ENCODE assay signal across 8 cellular contexts in genomic region chr1:202135221-202135721, GRCh38. TPM values are rescaled to one million over a fixed set of nuclear protein-coding genes. Genes with fewer than 3 reads are reported as not detected.
DNase-seq lines count a peak whose midpoint lies in the region; ATAC-seq, FAIRE-seq and TF ChIP-seq lines count a peak whose summit lies in the region.

No MANE protein-coding gene starts in this region.

- H4K20me1 ChIP-seq in HCT116 (ENCODE audit: insufficient read depth) (no peaks in the 10 kb centered on the region), keratinocyte (ENCODE audit: control insufficient read depth, extremely low read depth, insufficient read depth, low read length) (peaks cover 18% of the 10 kb centered on the region)

- H3K4me1 ChIP-seq in HCT116 (ENCODE audit: control insufficient read depth in 1 of 2, insufficient read depth in 2 of 2, low read length in 2 of 2) = no peaks in the 10 kb centered on the region
- peaks cover 16% of the 10 kb centered on the region for H3K4me1 ChIP-seq in keratinocyte (ENCODE audit: control insufficient read depth, extremely low read depth, insufficient read depth, low read length)

- FAIRE-seq in keratinocyte (lab: Jason Lieb, UNC) = peak; percentile 89

- H3K4me3 ChIP-seq in HCT116 (replicated peaks in 1 of 2; ENCODE audit: low read depth in 1 of 2, low read length in 2 of 2) (no peak overlapping the region), cardiac fibroblast (replicated peaks in 1 of 2; ENCODE audit: low read depth in 2 of 2, low read length in 2 of 2) (no peak overlapping the region), keratinocyte (ENCODE audit: control insufficient read depth in 2 of 3, extremely low read depth in 1 of 3, insufficient read depth in 2 of 3, low read depth in 1 of 3, low read length in 3 of 3) (no peak overlapping the region)

- H3K36me3 ChIP-seq in HCT116 (ENCODE audit: control insufficient read depth in 1 of 2, insufficient read depth in 2 of 2, low read length in 2 of 2) (peaks cover 7 to 18% of the 10 kb centered on the region in 2 experiments; a peak in 3 of 4 replicates), keratinocyte (ENCODE audit: control insufficient read depth in 2 of 2, extremely low read depth in 1 of 2, insufficient read depth in 2 of 2, low read length in 2 of 2) (peaks cover 20 to 35% of the 10 kb centered on the region in 2 experiments)

- H2AFZ ChIP-seq in HCT116 (ENCODE audit: low read depth, low read length, poor library complexity, severe bottlenecking) (no peak overlapping the region), keratinocyte (ENCODE audit: control insufficient read depth, low read length) (no peak overlapping the region)

- TF ChIP-seq CTCF in HCT116 (IDR thresholded peaks at IDR 0.05 in 2 of 3, conservative IDR thresholded peaks at IDR 0.05 in 1 of 3; ENCODE audit: borderline replicate concordance in 1 of 3, insufficient read depth in 1 of 3, low read depth in 2 of 3, low read length in 2 of 3) (peak; percentile 68 to 89 (median 87); a peak in 5 of 6 replicates), cardiac fibroblast (IDR thresholded peaks at IDR 0.05; ENCODE audit: low read depth, low read length) (peak; percentile 85), keratinocyte (optimal IDR thresholded peaks at IDR 0.05 in 1 of 3, IDR thresholded peaks at IDR 0.05 in 1 of 3, conservative IDR thresholded peaks at IDR 0.05 in 1 of 3; ENCODE audit: extremely low read depth in 1 of 3, insufficient read depth in 2 of 3, low read length in 3 of 3) (peak; percentile 86 to 92 (median 88))

- H3K27me3 ChIP-seq in HCT116 (ENCODE audit: insufficient read depth, low read length) = no peaks in the 10 kb centered on the region
- no peaks in the 10 kb centered on the region for H3K27me3 ChIP-seq in keratinocyte (ENCODE audit: control insufficient read depth, extremely low read depth, insufficient read depth, low read length)

- TF ChIP-seq POLR2A in HCT116 (IDR thresholded peaks at IDR 0.05; ENCODE audit: borderline replicate concordance, extremely low read depth, insufficient read depth, insufficient read length) = no peak

- intact Hi-C loops in HCT116 (cut with micrococcal nuclease) = loop anchor here (1.0 kb wide), 1 partner anchor 136 kb away; no protein-coding TSS in a partner anchor

- no peaks in the 10 kb centered on the region for H3K9me3 ChIP-seq in HCT116 (ENCODE audit: control insufficient read depth in 1 of 2, insufficient read depth in 1 of 2, low read depth in 1 of 2, low read length in 2 of 2)
- H3K9me3 ChIP-seq in keratinocyte (ENCODE audit: control insufficient read depth, low read depth, low read length) = no peaks in the 10 kb centered on the region

- no peaks in the 10 kb centered on the region for H3K9me2 ChIP-seq in HCT116 (ENCODE audit: insufficient read depth)

- no peaks in the 10 kb centered on the region for H3K9me1 ChIP-seq in keratinocyte (ENCODE audit: control insufficient read depth, extremely low read depth, insufficient read depth, low read length)

- no TSS peak for BruUV-seq in HCT116 (replicated peaks; lab: Mats Ljungman, UMichigan)

- DNase-seq in DMS53 (lab: John Stamatoyannopoulos, UW) = peak; percentile 87
- DNase-seq in HCT116 (ENCODE audit: low read depth, low spot score) = peak; percentile 24
- peak; percentile 72 for DNase-seq in NCI-H2107 (lab: John Stamatoyannopoulos, UW)
- DNase-seq in UCSD-AML1 (lab: John Stamatoyannopoulos, UW; ENCODE audit: unreplicated experiment) = peak; percentile 48
- DNase-seq in cardiac fibroblast (ENCODE audit: low read depth in 2 of 2) = peak; percentile 69 to 71
- no peak for DNase-seq in keratinocyte (ENCODE audit: low read depth, low spot score)
- DNase-seq in stimulated activated CD4-positive, alpha-beta T cell treated with anti-CD3 and anti-CD28 coated beads, Interleukin-2, amount 100 ng/mL, for 24 hours = peak; percentile 53 to 58

- CTCF ChIA-PET in HCT116 (lab: Charles Lee) = interaction anchor here (0.6 to 3.5 kb wide), 11 partner anchors 8 to 909 kb away, joined by 3 to 13 read pairs (median 5); partner anchors contain the start of genes ELF3 and GPR37L1

- POLR2A ChIA-PET in HCT116 (lab: Charles Lee) = interaction anchor here (1.3 to 2.2 kb wide), 2 partner anchors 117 to 125 kb away, joined by 5 to 9 read pairs; partner anchors contain the start of gene ELF3

- no peak overlapping the region for H3K9ac ChIP-seq in HCT116 (ENCODE audit: low read length)
- no peak overlapping the region for H3K9ac ChIP-seq in keratinocyte (ENCODE audit: control insufficient read depth, extremely low read depth, insufficient read depth, low read length)

- ATAC-seq in HCT116 = peak; percentile 92
- no peak for ATAC-seq in GM21528 (IDR thresholded peaks at IDR 0.05; ENCODE audit: low FRiP score, unreplicated experiment)

- H3K27ac ChIP-seq in HCT116 (ENCODE audit: low read depth, low read length) (0 out of 2 replicates have a peak overlapping the region, but pooled peaks have one; percentile 17), keratinocyte (ENCODE audit: control insufficient read depth, insufficient read depth, low read length) (no peak overlapping the region)

- RAD21 ChIA-PET in HCT116 (lab: Charles Lee; ENCODE audit: low non-redundant PET in 1 of 2, low total read pairs in 2 of 2, uncharacterized antibody in 2 of 2, unreplicated experiment in 2 of 2) = interaction anchor here in 1 of 2 experiments (0.6 kb wide), 1 partner anchor 53 kb away, joined by 5 read pairs; no protein-coding TSS in a partner anchor

- no peak overlapping the region for H3K4me2 ChIP-seq in HCT116 (ENCODE audit: low read length)
- no peak overlapping the region for H3K4me2 ChIP-seq in keratinocyte (ENCODE audit: control insufficient read depth, extremely low read depth, insufficient read depth, low read depth, low read length)

- peak; percentile 78 for TF ChIP-seq RAD21 in HCT116 (IDR thresholded peaks at IDR 0.05; ENCODE audit: low read depth)

- H3K79me2 ChIP-seq in HCT116 (ENCODE audit: insufficient read depth, low read length) = peaks cover 17% of the 10 kb centered on the region; the same call in 1 of the 2 replicates
- H3K79me2 ChIP-seq in keratinocyte (ENCODE audit: control insufficient read depth, insufficient read depth, low read length) = peaks cover 28% of the 10 kb centered on the region

- dilution Hi-C loops in keratinocyte (cut with MboI; ENCODE audit: extremely low pct_ligation_motif_present, low sequenced_read_pairs) = no loop called here

TF ChIP-seq in HCT116, 20 proteins besides CTCF, POLR2A, EP300 and RAD21 (continues in another document):
- TF ChIP-seq FOSL1 (IDR thresholded peaks at IDR 0.05; ENCODE audit: low read depth) (no peak), SRF (IDR thresholded peaks at IDR 0.05; ENCODE audit: low read depth) (no peak), YY1 (IDR thresholded peaks at IDR 0.05; ENCODE audit: extremely low read depth, insufficient replicate concordance, low read depth, low read length) (no peak), SIN3A (IDR thresholded peaks at IDR 0.05; ENCODE audit: low read depth) (no peak), EGR1 (IDR thresholded peaks at IDR 0.05; ENCODE audit: low read depth) (no peak), ZFX (IDR thresholded peaks at IDR 0.05) (no peak), ZNF274 (IDR thresholded peaks at IDR 0.05; ENCODE audit: low read depth, low read length) (no peak), CEBPB (IDR thresholded peaks at IDR 0.05; ENCODE audit: low read depth) (no peak)

RNA-seq across cellular contexts. Expression of gene ARL8A, which starts 9.3 kb away (rescaled TPM):
- 45.6 TPM for total RNA-seq in HCT116 (2021; ENCODE audit: unreplicated experiment)
- 35.2 and 36.4 TPM in 2 replicates for polyA plus RNA-seq in HCT116 (2012)
- polyA plus RNA-seq in keratinocyte = 48.4 to 64.0 TPM (median 58.6 TPM) in 3 replicates
- polyA plus RNA-seq in keratinocyte (2011; ENCODE audit: low read depth) = 19.2 TPM
- 44.6 and 49.6 TPM in 2 replicates for polyA plus RNA-seq in keratinocyte (2011; cell fraction: cytosol; rRNA removed)
- 41.2 and 45.1 TPM in 2 replicates for polyA plus RNA-seq in keratinocyte (2011; cell fraction: nucleus; rRNA removed)
- polyA plus RNA-seq in keratinocyte (2012; ENCODE audit: low replicate concordance) = 43.5 and 73.8 TPM in 2 replicates
- 23.9 to 32.6 TPM (median 30.4 TPM) in 3 replicates for polyA minus RNA-seq in keratinocyte
- polyA minus RNA-seq in keratinocyte (2011; cell fraction: cytosol; rRNA and poly(A)+ RNA removed) = 52.6 TPM
- polyA minus RNA-seq in keratinocyte (2011; cell fraction: nucleus; rRNA and poly(A)+ RNA removed) = 13.0 and 14.0 TPM in 2 replicates

RNA-seq across cellular contexts. Expression of gene GPR37L1, which starts 12.6 kb away (rescaled TPM):
- 0.10 TPM for total RNA-seq in HCT116 (2021; ENCODE audit: unreplicated experiment)
- 0.16 and 0.19 TPM in 2 replicates for polyA plus RNA-seq in HCT116 (2012)
- polyA plus RNA-seq in keratinocyte = 0.01 TPM in 2 of 3 replicates, not detected in the other
- not detected for polyA plus RNA-seq in keratinocyte (2011; ENCODE audit: low read depth)
- polyA plus RNA-seq in keratinocyte (2011; cell fraction: cytosol; rRNA removed) = not detected in 2 replicates
- 0.04 TPM in 1 of 2 replicates, not detected in the other for polyA plus RNA-seq in keratinocyte (2011; cell fraction: nucleus; rRNA removed)
- 0.05 and 0.06 TPM in 2 replicates for polyA plus RNA-seq in keratinocyte (2012; ENCODE audit: low replicate concordance)
- not detected in 3 replicates for polyA minus RNA-seq in keratinocyte
- polyA minus RNA-seq in keratinocyte (2011; cell fraction: cytosol; rRNA and poly(A)+ RNA removed) = not detected
- polyA minus RNA-seq in keratinocyte (2011; cell fraction: nucleus; rRNA and poly(A)+ RNA removed) = not detected in 2 replicates

RNA-seq across cellular contexts. Expression of gene PTPN7, which starts 25.1 kb away (rescaled TPM):
- 0.76 TPM for total RNA-seq in HCT116 (2021; ENCODE audit: unreplicated experiment)
- 0.12 and 0.25 TPM in 2 replicates for polyA plus RNA-seq in HCT116 (2012)
- polyA plus RNA-seq in keratinocyte = 0.06 to 0.10 TPM in 2 of 3 replicates, not detected in the other
- not detected for polyA plus RNA-seq in keratinocyte (2011; ENCODE audit: low read depth)
- not detected in 2 replicates for polyA plus RNA-seq in keratinocyte (2011; cell fraction: cytosol; rRNA removed)
- polyA plus RNA-seq in keratinocyte (2011; cell fraction: nucleus; rRNA removed) = not detected in 2 replicates
- not detected in 2 replicates for polyA plus RNA-seq in keratinocyte (2012; ENCODE audit: low replicate concordance)
- polyA minus RNA-seq in keratinocyte = not detected in 3 replicates
- polyA minus RNA-seq in keratinocyte (2011; cell fraction: cytosol; rRNA and poly(A)+ RNA removed) = not detected
- polyA minus RNA-seq in keratinocyte (2011; cell fraction: nucleus; rRNA and poly(A)+ RNA removed) = not detected in 2 replicates

RNA-seq across cellular contexts. Expression of gene LGR6, which starts 58.3 kb away (rescaled TPM):
- 0.20 TPM for total RNA-seq in HCT116 (2021; ENCODE audit: unreplicated experiment)
- 0.48 and 1.2 TPM in 2 replicates for polyA plus RNA-seq in HCT116 (2012)
- polyA plus RNA-seq in keratinocyte = 0.39 to 1.5 TPM (median 0.42 TPM) in 3 replicates
- not detected for polyA plus RNA-seq in keratinocyte (2011; ENCODE audit: low read depth)
- 0.38 and 0.39 TPM in 2 replicates for polyA plus RNA-seq in keratinocyte (2011; cell fraction: cytosol; rRNA removed)
- 2.4 and 3.1 TPM in 2 replicates for polyA plus RNA-seq in keratinocyte (2011; cell fraction: nucleus; rRNA removed)
- 1.6 TPM in 1 of 2 replicates, not detected in the other for polyA plus RNA-seq in keratinocyte (2012; ENCODE audit: low replicate concordance)
- 0.30 to 2.5 TPM (median 1.1 TPM) in 3 replicates for polyA minus RNA-seq in keratinocyte
- polyA minus RNA-seq in keratinocyte (2011; cell fraction: cytosol; rRNA and poly(A)+ RNA removed) = not detected
- 2.2 and 2.4 TPM in 2 replicates for polyA minus RNA-seq in keratinocyte (2011; cell fraction: nucleus; rRNA and poly(A)+ RNA removed)
